Comparison of ENCODE assay signal across 29 cellular contexts in genomic region chr14:38217538-38217937, GRCh38. TPM values are rescaled to one million over a fixed set of nuclear protein-coding genes. Genes with fewer than 3 reads are reported as not detected.
"Had no signal": no experiment of that assay in that cellular context is flagged by ENCODE, and none has a peak within 500 bp of the region (broad histone marks: within the 10 kb centered on the region; RNA-seq: fewer than 3 reads in every experiment).

No MANE protein-coding gene starts in this region.

- H3K9me3 Mint-ChIP-seq: activated B cell treated with CpG ODN at 0.5 μM for 24 hours; activated CD4-positive, alpha-beta T cell treated with anti-CD3 and anti-CD28 coated beads, Interleukin-2, amount 10 ng/mL, durations not matched to agents 24 days and 14 days; activated T-cell treated with anti-CD3 and anti-CD28 coated beads, Interleukin-2, amount 50 U/mL, for 24 hours; activated T-helper 1 cell treated with anti-CD3 and anti-CD28 coated beads, Interleukin-12 subunit alpha, Interleukin-12 subunit beta, Interleukin-2, Interleukin-4 antibody, amounts not matched to agents 30 ng/mL and 10 ng/mL and 1 ng/mL, durations not matched to agents 14 hours and 24 hours and 36 hours; T-helper 1 cell treated with Interleukin-12 subunit alpha and Interleukin-12 subunit beta and Interleukin-4 antibody, amounts not matched to agents 30 μg/mL and 1 μg/mL, for 36 hours had no signal

- H3K4me3 Mint-ChIP-seq: activated B cell treated with CpG ODN at 0.5 μM for 24 hours; activated CD4-positive, alpha-beta T cell treated with anti-CD3 and anti-CD28 coated beads, Interleukin-2, amount 10 ng/mL, durations not matched to agents 24 days and 14 days; activated CD8-positive, alpha-beta memory T cell treated with anti-CD3 and anti-CD28 coated beads, Interleukin-2, amount 10 ng/mL, durations not matched to agents 7 days and 5 days; activated naive CD8-positive, alpha-beta T cell; activated T-cell treated with anti-CD3 and anti-CD28 coated beads, Interleukin-2, amount 50 U/mL, for 24 hours; activated T-helper 1 cell treated with anti-CD3 and anti-CD28 coated beads, Interleukin-12 subunit alpha, Interleukin-12 subunit beta, Interleukin-2, Interleukin-4 antibody, amounts not matched to agents 30 ng/mL and 10 ng/mL and 1 ng/mL, durations not matched to agents 14 hours and 24 hours and 36 hours; T-helper 1 cell treated with Interleukin-12 subunit alpha and Interleukin-12 subunit beta and Interleukin-4 antibody, amounts not matched to agents 30 μg/mL and 1 μg/mL, for 36 hours had no signal

- H3K27ac Mint-ChIP-seq: activated B cell treated with CpG ODN at 0.5 μM for 24 hours; activated CD4-positive, alpha-beta T cell treated with anti-CD3 and anti-CD28 coated beads, Interleukin-2, amount 10 ng/mL, durations not matched to agents 24 days and 14 days; activated CD8-positive, alpha-beta memory T cell treated with anti-CD3 and anti-CD28 coated beads, Interleukin-2, amount 10 ng/mL, durations not matched to agents 7 days and 5 days; activated naive CD8-positive, alpha-beta T cell; activated T-cell treated with anti-CD3 and anti-CD28 coated beads, Interleukin-2, amount 50 U/mL, for 24 hours; activated T-helper 1 cell treated with anti-CD3 and anti-CD28 coated beads, Interleukin-12 subunit alpha, Interleukin-12 subunit beta, Interleukin-2, Interleukin-4 antibody, amounts not matched to agents 30 ng/mL and 10 ng/mL and 1 ng/mL, durations not matched to agents 14 hours and 24 hours and 36 hours; T-helper 1 cell treated with Interleukin-12 subunit alpha and Interleukin-12 subunit beta and Interleukin-4 antibody, amounts not matched to agents 30 μg/mL and 1 μg/mL, for 36 hours had no signal

- DNase-seq: activated B cell treated with CpG ODN at 0.5 μM for 24 hours; activated CD4-positive, alpha-beta T cell treated with anti-CD3 and anti-CD28 coated beads for 1 hour; activated CD4-positive, alpha-beta T cell treated with anti-CD3 and anti-CD28 coated beads, Interleukin-2, amount 10 ng/mL, durations not matched to agents 24 days and 14 days; activated CD4-positive, alpha-beta T cell treated with anti-CD3 and anti-CD28 coated beads, Interleukin-2, amount 50 U/mL, for 48 hours; activated CD8-positive, alpha-beta memory T cell treated with anti-CD3 and anti-CD28 coated beads, Interleukin-2, amount 10 ng/mL, durations not matched to agents 7 days and 5 days; activated effector memory CD4-positive, alpha-beta T cell treated with Interleukin-2 at 50 U/mL for 16 hours; activated naive CD4-positive, alpha-beta T cell; activated T-cell treated with anti-CD3 and anti-CD28 coated beads, Interleukin-2, amount 50 U/mL, for 24 hours; brain microvascular endothelial cell; cerebellar nuclear complex; MV-4-11; NCI-H1092 treated with DMSO at 0.1 percent for 48 hours; NCI-H1417 treated with DMSO at 0.1 percent for 48 hours; NCI-H1694; NCI-H2029; NCI-H2107; NCI-H2171 treated with DMSO at 0.1 percent for 48 hours; NCI-H345; NCI-H510A; NCI-H526 treated with DMSO at 0.1 percent for 48 hours; NCI-H82; NK-92 treated with Interleukin-12 subunit alpha and Interleukin-12 subunit beta, amount 100 ng/mL, for 24 hours; PC-3; SHP77 treated with DMSO at 0.1 percent for 48 hours had no signal

- H3K36me3 Mint-ChIP-seq: activated CD8-positive, alpha-beta memory T cell treated with anti-CD3 and anti-CD28 coated beads, Interleukin-2, amount 10 ng/mL, durations not matched to agents 7 days and 5 days; activated naive CD8-positive, alpha-beta T cell had no signal

- H3K27me3 ChIP-seq: brain microvascular endothelial cell had no signal

- H3K4me1 Mint-ChIP-seq: activated B cell treated with CpG ODN at 0.5 μM for 24 hours; activated CD4-positive, alpha-beta T cell treated with anti-CD3 and anti-CD28 coated beads, Interleukin-2, amount 10 ng/mL, durations not matched to agents 24 days and 14 days; activated CD8-positive, alpha-beta memory T cell treated with anti-CD3 and anti-CD28 coated beads, Interleukin-2, amount 10 ng/mL, durations not matched to agents 7 days and 5 days had no signal

- H3K36me3 ChIP-seq: brain microvascular endothelial cell had no signal

- ATAC-seq: activated CD8-positive, alpha-beta memory T cell treated with anti-CD3 and anti-CD28 coated beads, Interleukin-2, amount 10 ng/mL, durations not matched to agents 7 days and 5 days; PC-3 had no signal

- H3K27ac ChIP-seq: brain microvascular endothelial cell had no signal

RNA-seq across cellular contexts. Expression of gene SSTR1, which starts 9.8 kb away (rescaled TPM):
- total RNA-seq: activated B cell treated with CpG ODN at 0.5 μM for 24 hours; activated CD4-positive, alpha-beta T cell treated with anti-CD3 and anti-CD28 coated beads, Interleukin-2, amount 10 ng/mL, durations not matched to agents 24 days and 14 days; activated CD8-positive, alpha-beta memory T cell treated with anti-CD3 and anti-CD28 coated beads, Interleukin-2, amount 10 ng/mL, durations not matched to agents 7 days and 5 days; activated T-helper 1 cell treated with anti-CD3 and anti-CD28 coated beads, Interleukin-12 subunit alpha, Interleukin-12 subunit beta, Interleukin-2, Interleukin-4 antibody, amounts not matched to agents 30 ng/mL and 10 ng/mL and 1 ng/mL, durations not matched to agents 14 hours and 24 hours and 36 hours; SK-MEL-5 had no signal

RNA-seq across cellular contexts. Expression of gene CLEC14A, which starts 38.4 kb away (rescaled TPM):
- total RNA-seq: activated B cell treated with CpG ODN at 0.5 μM for 24 hours; activated CD4-positive, alpha-beta T cell treated with anti-CD3 and anti-CD28 coated beads, Interleukin-2, amount 10 ng/mL, durations not matched to agents 24 days and 14 days; activated CD8-positive, alpha-beta memory T cell treated with anti-CD3 and anti-CD28 coated beads, Interleukin-2, amount 10 ng/mL, durations not matched to agents 7 days and 5 days; activated T-helper 1 cell treated with anti-CD3 and anti-CD28 coated beads, Interleukin-12 subunit alpha, Interleukin-12 subunit beta, Interleukin-2, Interleukin-4 antibody, amounts not matched to agents 30 ng/mL and 10 ng/mL and 1 ng/mL, durations not matched to agents 14 hours and 24 hours and 36 hours; LHCN-M2; PC-3; SK-MEL-5 had no signal
